ENCODE assay signal across 8 cellular contexts in the genomic region with DNA sequence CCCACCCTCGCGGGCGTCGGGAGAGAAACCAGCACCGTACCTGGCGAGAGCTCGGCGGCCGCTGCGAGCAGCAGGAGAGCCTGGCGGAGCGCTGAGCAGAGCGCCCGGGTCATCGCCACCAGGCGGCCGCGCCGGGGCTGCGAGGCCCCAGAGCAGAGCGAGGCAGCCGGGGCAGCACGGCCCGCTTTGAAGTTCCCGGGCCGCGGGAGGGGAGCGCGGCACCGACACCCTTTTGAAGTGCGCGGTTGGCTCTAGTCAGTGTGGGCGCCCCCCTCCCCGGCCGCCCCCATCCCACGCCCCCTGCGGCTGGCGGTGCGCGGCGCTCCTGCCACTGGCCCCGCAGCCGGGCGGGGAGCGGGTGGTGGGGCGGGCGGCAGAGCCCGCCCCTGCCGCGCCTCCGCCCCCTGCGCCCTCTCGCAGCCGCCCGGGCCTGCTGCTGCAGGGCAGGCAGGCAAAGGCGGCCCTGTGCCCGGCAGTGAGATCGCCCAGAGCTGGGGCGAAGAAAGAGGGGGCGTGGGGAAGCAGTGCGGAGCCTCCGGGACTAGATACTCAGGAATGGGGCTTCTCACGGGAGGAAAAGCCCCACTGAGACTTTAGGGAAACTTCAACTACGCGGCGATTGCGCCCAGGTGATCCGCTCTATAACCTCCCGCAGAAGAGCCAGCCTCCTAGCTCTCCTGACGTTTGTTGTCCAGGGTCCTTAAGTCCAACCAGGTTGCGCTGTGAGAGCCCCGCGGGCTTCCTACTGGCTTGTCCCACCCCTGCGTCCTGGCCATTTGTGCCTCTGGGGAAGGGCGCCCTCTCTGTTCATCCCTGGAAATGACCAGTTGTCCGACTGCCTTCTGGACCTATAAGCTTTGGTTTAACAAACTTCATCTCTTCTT. TPM values are rescaled to one million over a fixed set of nuclear protein-coding genes. Genes with fewer than 3 reads are reported as not detected.
DNase-seq lines count a peak whose midpoint lies in the region; ATAC-seq and TF ChIP-seq lines count a peak whose summit lies in the region.

A gene (minus strand): TSS at position 333 of the 884 bp plus-strand sequence. CDS start 220 bp downstream, at position 113.

- DNase-seq in BJ (ENCODE audit: low read depth), result no peak
- peak; percentile 60 for DNase-seq in GM19238 (ENCODE audit: insufficient read length, low spot score)
- DNase-seq in NCI-H774 (lab: John Stamatoyannopoulos, UW), result peak; percentile 82
- peak; percentile 37 for DNase-seq in activated T-cell treated with anti-CD3 and anti-CD28 coated beads for 24 hours (ENCODE audit: low read depth)
- peak; percentile 64 for DNase-seq in epithelial cell of esophagus (ENCODE audit: low read depth)
- peak; percentile 17 for DNase-seq in middle frontal gyrus (ENCODE audit: extremely low spot score, low spot score)
- DNase-seq in stimulated activated CD8-positive, alpha-beta memory T cell treated with anti-CD3 and anti-CD28 coated beads, Interleukin-2, amount 100 ng/mL, for 48 hours (ENCODE audit: low read depth in 2 of 2), result peak; percentile 44 to 47

- CTCF ChIA-PET in BJ (lab: Yijun Ruan, JAX), result interaction anchor here (0.6 to 2.2 kb wide), 17 partner anchors 8 to 326 kb away, joined by 3 to 6 read pairs (median 3); no protein-coding TSS in a partner anchor

- peak; percentile 66 for ATAC-seq in HG03378 (IDR thresholded peaks at IDR 0.05; ENCODE audit: unreplicated experiment)

- H3K36me3 ChIP-seq in BJ (ENCODE audit: control insufficient read depth, insufficient read depth, low read length), result no peaks in the 10 kb centered on the region

- H3K4me3 ChIP-seq in BJ (ENCODE audit: low read depth, low read length) (peak within 1 kb of the TSS; percentile 40), epithelial cell of esophagus (ENCODE audit: low read length) (peak within 1 kb of the TSS; percentile 47)

- TF ChIP-seq CTCF in BJ (IDR thresholded peaks at IDR 0.05; ENCODE audit: insufficient read depth, low read depth, low read length) (peak; percentile 67), epithelial cell of esophagus (IDR thresholded peaks at IDR 0.05; ENCODE audit: insufficient read depth, low read depth, low read length, missing control alignments) (peak; percentile 53)

- POLR2A ChIA-PET in BJ (lab: Charles Lee), result interaction anchor here (0.6 kb wide), 1 partner anchor 327 kb away, joined by 3 read pairs; no protein-coding TSS in a partner anchor

- peaks cover 5% of the 10 kb centered on the region for H3K27me3 ChIP-seq in BJ (ENCODE audit: control insufficient read depth, insufficient read depth, low read length)

RNA-seq across cellular contexts. Expression of the gene that starts here (rescaled TPM):
- 0.01 and 0.04 TPM in 2 replicates for polyA plus RNA-seq in BJ (2011; rRNA removed)
- polyA minus RNA-seq in BJ (2011; rRNA and poly(A)+ RNA removed), result 0.10 TPM in 1 of 2 replicates, not detected in the other
